9 cellular contexts compared by ENCODE assay signal in genomic region chr4:67438975-67439374, GRCh38.
"Had no signal": no experiment of that assay in that cellular context is flagged by ENCODE, and none has a peak within 500 bp of the region (broad histone marks: within the 10 kb centered on the region; RNA-seq: fewer than 3 reads in every experiment).

No MANE protein-coding gene starts in this region.

- H3K36me3 ChIP-seq: HAP-1 had no signal

- H3K9me3 ChIP-seq: HAP-1 had no signal

- DNase-seq: GOT3, H7, HFFc6 had no signal

- H3K4me3 ChIP-seq: GM23248, HAP-1 had no signal

- H3K9me3 Mint-ChIP-seq: HFFc6 had no signal

- H3K4me3 Mint-ChIP-seq: HFFc6, IgD-negative memory B cell had no signal

- H3K27me3 Mint-ChIP-seq: IgD-negative memory B cell had no signal

- ATAC-seq: HCT116, HepG2 had no signal

- H3K9ac ChIP-seq: GM23248 had no signal

- FAIRE-seq: HepG2 had no signal

- H3K27ac ChIP-seq: GM23248, HL-60 had no signal

- H3K27ac Mint-ChIP-seq: IgD-negative memory B cell had no signal
